In the genomic region with DNA sequence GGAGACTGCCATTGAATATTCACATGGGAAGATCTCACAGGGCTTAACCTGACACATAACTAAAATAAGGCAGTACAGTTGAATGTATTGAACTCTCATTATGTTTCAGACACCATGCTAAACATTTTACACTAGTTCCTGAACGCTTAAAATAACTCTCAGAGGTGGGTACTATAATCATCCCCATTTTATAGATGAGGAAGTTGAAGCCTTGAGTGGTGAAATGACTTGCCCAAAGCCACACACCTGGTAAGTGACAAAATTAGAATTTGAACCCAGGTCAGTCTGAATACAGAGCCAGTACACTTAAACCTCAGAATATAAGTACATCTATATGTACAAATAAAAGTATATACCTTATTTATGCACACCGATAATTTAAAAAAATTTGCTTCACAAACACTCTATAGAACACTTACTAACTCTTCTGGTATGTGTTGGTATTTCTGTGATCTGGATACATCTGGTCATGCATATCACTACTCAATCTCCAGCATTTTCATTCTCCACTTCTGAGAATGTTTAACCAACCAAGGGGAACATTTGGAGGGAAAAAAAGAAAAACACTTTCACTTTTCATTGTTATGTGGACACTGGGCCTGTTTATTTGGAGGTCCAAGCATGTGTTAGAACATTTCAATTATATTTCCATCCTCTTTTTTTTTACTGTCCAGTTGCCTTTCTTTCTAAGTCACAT, we compare ENCODE assay signal across 12 cellular contexts. TPM values are rescaled to one million over a fixed set of nuclear protein-coding genes. Genes with fewer than 3 reads are reported as not detected.
DNase-seq lines count a peak whose midpoint lies in the region; ATAC-seq and TF ChIP-seq lines count a peak whose summit lies in the region.
"Had no signal": no experiment of that assay in that cellular context is flagged by ENCODE, and none has a peak within 500 bp of the region (broad histone marks: within the 10 kb centered on the region; RNA-seq: fewer than 3 reads in every experiment).

No MANE protein-coding gene starts in this region.

- TF ChIP-seq CTCF in AG10803 (conservative IDR thresholded peaks at IDR 0.05; ENCODE audit: low read length), result no peak
- TF ChIP-seq CTCF in SU-DHL-6 (IDR thresholded peaks at IDR 0.05; ENCODE audit: insufficient read depth, low read length, poor library complexity, severe bottlenecking), result no peak
- no peak for TF ChIP-seq CTCF in GM10248 (IDR thresholded peaks at IDR 0.05; ENCODE audit: control extremely low read depth, extremely low read depth, low read depth, missing control alignments)

- peaks cover 82% of the 10 kb centered on the region for H3F3A ChIP-seq in SU-DHL-6 (ENCODE audit: insufficient read depth)

- DNase-seq in AG10803 (ENCODE audit: low read depth) (peak; percentile 65), immature natural killer cell (no peak), DMS 273 (lab: John Stamatoyannopoulos, UW; ENCODE audit: unreplicated experiment) (no peak), GM10248 (ENCODE audit: extremely low spot score) (no peak)
- DNase-seq: DMS79 treated with DMSO at 0.1 percent for 48 hours, endodermal cell, H7, NCI-H1417 treated with DMSO at 0.1 percent for 48 hours had no signal

- no peaks in the 10 kb centered on the region for H3K9me3 ChIP-seq in SU-DHL-6 (ENCODE audit: insufficient read depth, low read length)

- no peaks in the 10 kb centered on the region for H4K20me1 ChIP-seq in SU-DHL-6 (ENCODE audit: low read depth, low read length)

- CTCF ChIA-PET in GM10248 (lab: Yijun Ruan, JAX), result no interaction called here

- peak overlapping the region in 4 of 6 donors; percentile 40 to 78 (median 52) for H3K27ac Mint-ChIP-seq in immature natural killer cell
- H3K27ac Mint-ChIP-seq: endodermal cell had no signal

- no peak overlapping the region for H2AFZ ChIP-seq in SU-DHL-6 (ENCODE audit: low read depth, low read length, severe bottlenecking)

- no peaks in the 10 kb centered on the region for H3K27me3 ChIP-seq in SU-DHL-6 (ENCODE audit: low read length)

- POLR2A ChIA-PET in GM10248 (lab: Yijun Ruan, JAX), result no interaction called here

- ATAC-seq in GM21529 (IDR thresholded peaks at IDR 0.05; ENCODE audit: unreplicated experiment) (peak; percentile 39), GM19035 (IDR thresholded peaks at IDR 0.05; ENCODE audit: unreplicated experiment) (no peak), GM19324 (IDR thresholded peaks at IDR 0.05; ENCODE audit: low FRiP score, unreplicated experiment) (no peak)

- H3K4me1 Mint-ChIP-seq in immature natural killer cell, result peaks cover 50 to 51% of the 10 kb centered on the region in 2 donors

- H3K36me3 ChIP-seq in SU-DHL-6 (ENCODE audit: low read length), result no peaks in the 10 kb centered on the region

- no peak overlapping the region for H3K4me3 Mint-ChIP-seq in immature natural killer cell
- H3K4me3 Mint-ChIP-seq: endodermal cell had no signal

- H3K27me3 Mint-ChIP-seq in immature natural killer cell (ENCODE audit: low read depth in 3 of 3), result peaks cover 11 to 23% (median 17%) of the 10 kb centered on the region in 3 donors

- H3K4me3 ChIP-seq in AG10803 (ENCODE audit: low read length), result no peak overlapping the region
- H3K4me3 ChIP-seq in SU-DHL-6 (ENCODE audit: insufficient read depth, low read length, poor library complexity, severe bottlenecking), result peak overlapping the region; percentile 31

- peak overlapping the region; percentile 99 for H3K4me2 ChIP-seq in SU-DHL-6 (ENCODE audit: low read depth, low read length, poor library complexity, severe bottlenecking)

- peak overlapping the region; percentile 48 for H3K9ac ChIP-seq in SU-DHL-6 (ENCODE audit: low read length)

- peaks cover 5% of the 10 kb centered on the region; the same call in 1 of the 2 replicates for H3K79me2 ChIP-seq in SU-DHL-6 (ENCODE audit: insufficient read depth, low read length)

- H3K9me3 Mint-ChIP-seq in immature natural killer cell, result peaks cover 0 to 2% (median 0%) of the 10 kb centered on the region in 6 donors
- H3K9me3 Mint-ChIP-seq: endodermal cell had no signal

- peak overlapping the region; percentile 92 for H3K27ac ChIP-seq in SU-DHL-6 (ENCODE audit: low read depth, low read length)

- H3K9me2 ChIP-seq in SU-DHL-6 (replicated peaks; ENCODE audit: insufficient read depth, low read length), result no peaks in the 10 kb centered on the region

- peaks cover 0 to 6% (median 0%) of the 10 kb centered on the region in 3 donors for H3K36me3 Mint-ChIP-seq in immature natural killer cell

RNA-seq across cellular contexts. Expression of gene BICRAL, which starts 4.6 kb away (rescaled TPM):
- 1 to 10 TPM; 1.9 to 5.3 (median 2.4) TPM for polyA plus RNA-seq in immature natural killer cell

RNA-seq across cellular contexts. Expression of gene TBCC, which starts 31.4 kb away (rescaled TPM):
- polyA plus RNA-seq in immature natural killer cell, result 100 to 1,000 TPM; 109 to 140 (median 134) TPM

RNA-seq across cellular contexts. Expression of gene PRPH2, which starts 54.9 kb away (rescaled TPM):
- polyA plus RNA-seq in immature natural killer cell, result under 1 TPM in 2 of 3 donors, not detected in 1; 0.08 to 0.25 TPM
